ENCODE assay signal across 34 cellular contexts in genomic region chr7:118300177-118300576, GRCh38.
"Had no signal": no experiment of that assay in that cellular context is flagged by ENCODE, and none has a peak within 500 bp of the region (broad histone marks: within the 10 kb centered on the region; RNA-seq: fewer than 3 reads in every experiment).

No MANE protein-coding gene starts in this region.

- H3K27ac ChIP-seq: adrenal gland, ascending aorta, body of pancreas, brain microvascular endothelial cell, breast epithelium, cardiac muscle cell had no signal

- ATAC-seq: activated naive CD4-positive, alpha-beta T cell treated with anti-CD3 and anti-CD28 coated beads, Interleukin-2, amount 50 U/mL, for 72 hours; activated naive CD8-positive, alpha-beta T cell treated with anti-CD3 and anti-CD28 coated beads, Interleukin-2, amount 50 U/mL, for 24 hours; activated T-cell treated with anti-CD3 and anti-CD28 coated beads, Interleukin-2, amount 50 U/mL, for 4 hours; activated T-cell treated with anti-CD3 and anti-CD28 coated beads, Interleukin-2, amount 50 U/mL, for 72 hours; activated T-helper 17 cell treated with anti-CD3 and anti-CD28 coated beads, Interleukin-2, amount 50 U/mL, for 72 hours; body of pancreas had no signal

- H3K4me1 ChIP-seq: adrenal gland, ascending aorta, body of pancreas, breast epithelium had no signal

- H3K9me3 ChIP-seq: adrenal gland, ascending aorta, body of pancreas, breast epithelium had no signal

- H3K4me3 ChIP-seq: adrenal gland, ascending aorta, body of pancreas, breast epithelium, cardiac muscle cell had no signal

- H3K27me3 ChIP-seq: adrenal gland, ascending aorta, body of pancreas, brain microvascular endothelial cell, breast epithelium, cardiac muscle cell had no signal

- H3K36me3 ChIP-seq: adrenal gland, ascending aorta, brain microvascular endothelial cell, breast epithelium, cardiac muscle cell had no signal

- FAIRE-seq: astrocyte, bronchial epithelial cell had no signal

- DNase-seq: activated effector memory CD4-positive, alpha-beta T cell treated with anti-CD3 and anti-CD28 coated beads, Interleukin-2, amount 50 U/mL, for 16 hours; activated effector memory CD4-positive, alpha-beta T cell treated with Interleukin-2 at 50 U/mL for 16 hours; activated gamma-delta T cell; activated gamma-delta T cell treated with Interleukin-2 at 50 U/mL for 16 hours; activated naive CD4-positive, alpha-beta T cell; activated naive CD4-positive, alpha-beta T cell treated with anti-CD3 and anti-CD28 coated beads for 36 hours; activated naive CD4-positive, alpha-beta T cell treated with anti-CD3 and anti-CD28 coated beads, Interleukin-2, amount 10 ng/mL, durations not matched to agents 7 days and 5 days; activated naive CD4-positive, alpha-beta T cell treated with anti-CD3 and anti-CD28 coated beads, Interleukin-2, amount 50 U/mL, for 16 hours; activated naive CD4-positive, alpha-beta T cell treated with Interleukin-2 at 50 U/mL for 16 hours; activated naive CD8-positive, alpha-beta T cell treated with anti-CD3 and anti-CD28 coated beads for 36 hours; activated naive CD8-positive, alpha-beta T cell treated with anti-CD3 and anti-CD28 coated beads, Interleukin-2, amount 10 ng/mL, durations not matched to agents 7 days and 5 days; activated naive CD8-positive, alpha-beta T cell treated with anti-CD3 and anti-CD28 coated beads, Interleukin-2, amount 50 U/mL, for 24 hours; activated T-cell treated with anti-CD3 and anti-CD28 coated beads, Interleukin-2, amount 50 U/mL, for 1 hour; activated T-cell treated with anti-CD3 and anti-CD28 coated beads, Interleukin-2, amount 50 U/mL, for 24 hours; activated T-cell treated with anti-CD3 and anti-CD28 coated beads, Interleukin-2, amount 50 U/mL, for 4 hours; activated T-cell treated with anti-CD3 and anti-CD28 coated beads, Interleukin-2, amount 50 U/mL, for 48 hours; activated T-cell treated with anti-CD3 and anti-CD28 coated beads, Interleukin-2, amount 50 U/mL, for 72 hours; adrenal gland; amniotic stem cell; amygdala; anterior cingulate cortex; aorta; body of pancreas; brain microvascular endothelial cell; caudate nucleus; central memory CD4-positive, alpha-beta T cell; cerebellar nuclear complex had no signal
